In the genomic region with DNA sequence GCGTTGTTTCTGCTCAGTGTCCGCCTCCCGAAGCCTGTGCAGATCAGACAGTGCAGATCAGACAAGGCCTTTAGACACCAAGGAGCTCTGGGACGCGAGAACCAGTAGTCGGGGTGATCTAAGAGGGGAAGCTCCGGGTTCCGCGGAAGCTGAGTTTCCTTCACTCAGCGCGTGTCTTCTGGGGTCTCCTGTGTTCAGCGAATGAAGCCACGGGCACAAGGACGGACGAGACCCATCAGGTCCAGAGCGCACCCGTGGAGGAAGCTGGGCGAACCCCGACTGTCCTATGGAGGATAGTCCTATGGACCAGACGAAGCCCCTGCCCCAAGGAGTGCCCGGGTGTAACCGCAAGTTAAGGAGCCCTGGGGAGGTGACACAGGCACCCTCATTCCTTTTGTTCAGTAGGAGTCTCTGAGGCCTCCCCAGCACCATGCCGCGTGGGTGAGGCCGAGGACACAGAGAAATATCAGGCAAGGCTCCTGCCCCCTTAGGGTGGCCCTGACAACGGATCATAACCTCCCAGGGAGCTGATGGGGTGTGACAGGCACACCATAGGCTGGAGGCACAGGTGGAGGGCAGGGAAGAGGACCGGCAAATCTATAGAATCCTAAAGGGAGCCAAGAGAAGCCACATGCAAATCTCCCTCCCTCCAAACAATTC, we compare ENCODE assay signal across 9 cellular contexts. TPM values are rescaled to one million over a fixed set of nuclear protein-coding genes. Genes with fewer than 3 reads are reported as not detected.
DNase-seq lines count a peak whose midpoint lies in the region; ATAC-seq and TF ChIP-seq lines count a peak whose summit lies in the region.
"Had no signal": no experiment of that assay in that cellular context is flagged by ENCODE, and none has a peak within 500 bp of the region (broad histone marks: within the 10 kb centered on the region; RNA-seq: fewer than 3 reads in every experiment).

No MANE protein-coding gene starts in this region.

- H4K5ac ChIP-seq in mesendoderm (ENCODE audit: low read length), result no peak overlapping the region

- peaks cover 23% of the 10 kb centered on the region for H3K79me1 ChIP-seq in mesendoderm (ENCODE audit: low read length)

- H3K27ac ChIP-seq in RWPE1 (peak overlapping the region; percentile 98), mesendoderm (ENCODE audit: low read depth, low read length) (peak overlapping the region; percentile 71), tibial artery (peak overlapping the region; percentile 85 to 94)

- peak overlapping the region; percentile 43 for H2BK5ac ChIP-seq in mesendoderm (ENCODE audit: low read length)

- H3K27me3 ChIP-seq in mesendoderm (ENCODE audit: insufficient read depth, low read length, poor library complexity) (no peaks in the 10 kb centered on the region), tibial artery (no peaks in the 10 kb centered on the region)

- peak overlapping the region; percentile 41 for H3K4ac ChIP-seq in mesendoderm (ENCODE audit: low read depth, low read length)

- H3K18ac ChIP-seq in mesendoderm (ENCODE audit: low read length), result peak overlapping the region; percentile 75

- no CpG with 5 or more reads among the region's 27 CpGs for WGBS in mesendoderm (ENCODE audit: extremely low coverage, insufficient coverage, low lambda C conversion rate)

- TF ChIP-seq CTCF in RWPE1 (conservative IDR thresholded peaks at IDR 0.05; ENCODE audit: low read depth), result no peak
- no peak for TF ChIP-seq CTCF in choroid plexus epithelial cell (conservative IDR thresholded peaks at IDR 0.05; ENCODE audit: low read depth, low read length)
- no peak for TF ChIP-seq CTCF in tibial artery (IDR thresholded peaks at IDR 0.05)

- POLR2A ChIA-PET in RWPE1 (lab: Yijun Ruan, JAX; ENCODE audit: low non-redundant PET), result interaction anchor here (0.6 to 1.7 kb wide), 11 partner anchors 12 to 241 kb away, joined by 3 to 9 read pairs (median 4); partner anchors contain the start of genes HSPBP1, KMT5C and UBE2S

- peak overlapping the region; percentile 51 for H3K4me2 ChIP-seq in mesendoderm (ENCODE audit: low read length)

- no peak overlapping the region for H4K8ac ChIP-seq in mesendoderm (ENCODE audit: low read depth, low read length)

- in situ Hi-C loops in G401 (cut with HindIII; ENCODE audit: low sequenced_read_pairs), result no loop called here

- no peaks in the 10 kb centered on the region for H3K9me3 ChIP-seq in tibial artery

- peaks cover 29% of the 10 kb centered on the region for H3K79me2 ChIP-seq in mesendoderm (ENCODE audit: control insufficient read depth, insufficient read depth, low read length)

- peak overlapping the region; percentile 60 for H3K4me3 ChIP-seq in choroid plexus epithelial cell (ENCODE audit: low read depth, low read length)
- no peak overlapping the region for H3K4me3 ChIP-seq in mesendoderm (ENCODE audit: low read length)
- peak overlapping the region; percentile 78 to 93 for H3K4me3 ChIP-seq in tibial artery

- H2BK15ac ChIP-seq in mesendoderm (replicated peaks; ENCODE audit: low read depth), result no peak overlapping the region

- H3K56ac ChIP-seq in mesendoderm (ENCODE audit: low read length), result peak overlapping the region; percentile 74

- DNase-seq in G401 (ENCODE audit: low spot score) (peak; percentile 49), RWPE1 (ENCODE audit: low spot score) (no peak), choroid plexus epithelial cell (ENCODE audit: low read depth) (no peak), mesendoderm (no peak), tibial artery (no peak), T-helper 9 cell (no peak), cerebellar nuclear complex (lab: John Stamatoyannopoulos, UW) (no peak)

- intact Hi-C loops in tibial artery (cut with DNase I; ENCODE audit: low total_unique reads), result loop anchor here (2.0 to 5.0 kb wide), 2 partner anchors 46 to 82 kb away; partner anchors contain the start of gene KMT5C

- H2BK120ac ChIP-seq in mesendoderm (ENCODE audit: low read depth, low read length), result no peak overlapping the region

- peak overlapping the region; percentile 45 for H3K23ac ChIP-seq in mesendoderm (ENCODE audit: low read length)

- CTCF ChIA-PET in RWPE1 (lab: Yijun Ruan, JAX), result interaction anchor here (0.6 to 2.0 kb wide), 9 partner anchors 21 to 243 kb away, joined by 3 to 21 read pairs (median 3); no protein-coding TSS in a partner anchor

- H2AK5ac ChIP-seq in mesendoderm (ENCODE audit: low read length), result peak overlapping the region; percentile 55

- peaks cover 13% of the 10 kb centered on the region for H3K4me1 ChIP-seq in mesendoderm (ENCODE audit: control insufficient read depth, low read depth, low read length)
- peaks cover 0 to 51% (median 47%) of the 10 kb centered on the region in 4 donors for H3K4me1 ChIP-seq in tibial artery

- H3K36me3 ChIP-seq in mesendoderm (ENCODE audit: control insufficient read depth, insufficient read depth, low read length), result peaks cover 21% of the 10 kb centered on the region
- peaks cover 4 to 28% (median 25%) of the 10 kb centered on the region in 3 donors for H3K36me3 ChIP-seq in tibial artery

- peak; percentile 5 for ATAC-seq in HG03175 (IDR thresholded peaks at IDR 0.05; ENCODE audit: unreplicated experiment)

- peak overlapping the region; percentile 99 for H3K9ac ChIP-seq in mesendoderm (ENCODE audit: low read length)

RNA-seq across cellular contexts. Expression of gene TMEM238, which starts 0.6 kb away (rescaled TPM):
- 0.55 TPM in 1 of 2 replicates, not detected in the other for total RNA-seq in G401 (2014; rRNA removed; shearing (Covaris generic))
- 0.66 TPM for polyA plus RNA-seq in mesendoderm (2013, experiment 1 of 2)
- polyA plus RNA-seq in mesendoderm (2013, experiment 2 of 2), result 0.53 TPM

RNA-seq across cellular contexts. Expression of gene RPL28, which starts 1.0 kb away (rescaled TPM):
- 236 and 319 TPM in 2 replicates for total RNA-seq in G401 (2014; rRNA removed; shearing (Covaris generic))
- polyA plus RNA-seq in mesendoderm (2013, experiment 1 of 2), result 2,426 TPM
- 2,495 TPM for polyA plus RNA-seq in mesendoderm (2013, experiment 2 of 2)

RNA-seq across cellular contexts. Expression of gene TMEM190, which starts 8.1 kb away (rescaled TPM):
- 4.0 and 14.0 TPM in 2 replicates for total RNA-seq in G401 (2014; rRNA removed; shearing (Covaris generic))
- polyA plus RNA-seq in mesendoderm (2013, experiment 1 of 2), result not detected
- polyA plus RNA-seq in mesendoderm (2013, experiment 2 of 2), result 0.08 TPM
- total RNA-seq: T-helper 2 cell treated with Interferon-gamma antibody and Interleukin-4, amounts not matched to agents 100 ng/mL and 5 ng/mL, for 36 hours had no signal

RNA-seq across cellular contexts. Expression of gene IL11, which starts 14.4 kb away (rescaled TPM):
- 6.5 and 8.4 TPM in 2 replicates for total RNA-seq in G401 (2014; rRNA removed; shearing (Covaris generic))
- 0.84 TPM for polyA plus RNA-seq in mesendoderm (2013, experiment 1 of 2)
- 0.41 TPM for polyA plus RNA-seq in mesendoderm (2013, experiment 2 of 2)

RNA-seq across cellular contexts. Expression of gene GARIN5B, which starts 21.6 kb away (rescaled TPM):
- total RNA-seq in G401 (2014; rRNA removed; shearing (Covaris generic)), result not detected in 2 replicates
- not detected for polyA plus RNA-seq in mesendoderm (2013, experiment 1 of 2)
- polyA plus RNA-seq in mesendoderm (2013, experiment 2 of 2), result 0.01 TPM
- total RNA-seq: T-helper 2 cell treated with Interferon-gamma antibody and Interleukin-4, amounts not matched to agents 100 ng/mL and 5 ng/mL, for 36 hours had no signal
